Comparison of ENCODE assay signal across 25 cellular contexts in the genomic region with DNA sequence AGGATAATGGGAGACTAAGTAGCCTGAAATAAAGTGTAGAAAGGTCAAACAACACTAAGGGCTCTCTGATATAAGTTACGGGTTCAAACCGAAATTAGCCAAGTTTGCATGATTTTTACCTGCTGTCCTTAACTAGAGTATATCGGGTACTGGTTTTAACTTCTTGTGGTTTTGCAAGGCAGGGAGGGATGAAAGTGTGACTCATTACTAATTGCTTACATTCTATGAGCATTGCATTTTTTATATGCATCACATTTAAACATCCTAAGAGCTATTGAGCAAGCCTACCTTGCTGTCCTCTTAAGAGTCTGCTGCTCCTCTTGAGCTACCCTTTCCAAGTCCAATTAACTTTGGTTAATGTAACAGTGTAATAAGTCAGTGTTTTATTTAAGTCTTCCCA.
DNase-seq lines count a peak whose midpoint lies in the region; ATAC-seq, FAIRE-seq and TF ChIP-seq lines count a peak whose summit lies in the region.
"Had no signal": no experiment of that assay in that cellular context is flagged by ENCODE, and none has a peak within 500 bp of the region (broad histone marks: within the 10 kb centered on the region; RNA-seq: fewer than 3 reads in every experiment).

No MANE protein-coding gene starts in this region.

- H2BK20ac ChIP-seq in IMR-90 (ENCODE audit: low read depth, low read length) = no peak overlapping the region

- H3K4me1 Mint-ChIP-seq in endodermal cell = no peaks in the 10 kb centered on the region
- H3K4me1 Mint-ChIP-seq in activated CD8-positive, alpha-beta T cell treated with anti-CD3 and anti-CD28 coated beads, Interleukin-2, amount 10 ng/mL, durations not matched to agents 7 days and 5 days (ENCODE audit: low read depth) = no peaks in the 10 kb centered on the region
- H3K4me1 Mint-ChIP-seq: activated CD8-positive, alpha-beta memory T cell treated with anti-CD3 and anti-CD28 coated beads, Interleukin-2, amount 10 ng/mL, durations not matched to agents 7 days and 5 days; CD14-positive monocyte; neural crest cell had no signal

- H3K23ac ChIP-seq in IMR-90 (ENCODE audit: low read depth, low read length) = no peak overlapping the region

- no peak overlapping the region for H3K4ac ChIP-seq in IMR-90 (ENCODE audit: low read depth, low read length)

- no peak overlapping the region for H2AK5ac ChIP-seq in IMR-90 (ENCODE audit: low read depth, low read length)

- FAIRE-seq in RCC 7860 (lab: Jason Lieb, UNC) = peak; percentile 40

- H2BK5ac ChIP-seq in IMR-90 (ENCODE audit: low read depth, low read length, poor library complexity, severe bottlenecking) = no peak overlapping the region

- H4K20me1 ChIP-seq in IMR-90 (ENCODE audit: insufficient read depth, low read length) = no peaks in the 10 kb centered on the region

- no peaks in the 10 kb centered on the region for H3K36me3 Mint-ChIP-seq in endodermal cell (ENCODE audit: low read depth)
- no peaks in the 10 kb centered on the region for H3K36me3 Mint-ChIP-seq in activated CD8-positive, alpha-beta T cell treated with anti-CD3 and anti-CD28 coated beads, Interleukin-2, amount 10 ng/mL, durations not matched to agents 7 days and 5 days (ENCODE audit: low read depth)
- H3K36me3 Mint-ChIP-seq: activated CD8-positive, alpha-beta memory T cell treated with anti-CD3 and anti-CD28 coated beads, Interleukin-2, amount 10 ng/mL, durations not matched to agents 7 days and 5 days; CD14-positive monocyte had no signal

- TF ChIP-seq CTCF in IMR-90 (conservative IDR thresholded peaks at IDR 0.05; ENCODE audit: low read depth, low read length) (no peak), fibroblast of mammary gland (conservative IDR thresholded peaks at IDR 0.05; ENCODE audit: control insufficient read depth, insufficient read depth, low read depth, low read length) (no peak), endodermal cell (conservative IDR thresholded peaks at IDR 0.05) (no peak), ascending aorta (IDR thresholded peaks at IDR 0.05) (no peak)

- no CpG with 5 or more reads among the region's 3 CpGs for WGBS in IMR-90 (ENCODE audit: extremely low coverage in 2 of 2, insufficient read length in 1 of 2), 2 experiments
- 92% methylated on average over 2 to 3 of the region's 3 CpGs for WGBS in endodermal cell (ENCODE audit: insufficient coverage in 1 of 2, insufficient read length in 1 of 2), 2 experiments

- no peaks in the 10 kb centered on the region for H3K9me1 ChIP-seq in IMR-90 (ENCODE audit: insufficient read depth, low read length)

- H2AK9ac ChIP-seq in IMR-90 (replicated peaks; ENCODE audit: low read depth, low read length, poor library complexity) = no peak overlapping the region

- H3K36me3 ChIP-seq in IMR-90 (ENCODE audit: control insufficient read depth, insufficient read depth, low read length) (no peaks in the 10 kb centered on the region), endodermal cell (ENCODE audit: control insufficient read depth, insufficient read depth, low read length) (no peaks in the 10 kb centered on the region), ascending aorta (no peaks in the 10 kb centered on the region)
- H3K36me3 ChIP-seq: cardiac muscle cell, Peyer's patch, upper lobe of right lung had no signal

- no peak overlapping the region for H2AFZ ChIP-seq in IMR-90 (replicated peaks; ENCODE audit: low read length, poor library complexity)

- H3K9me3 ChIP-seq in IMR-90 (ENCODE audit: control insufficient read depth, insufficient read depth, low read length) (0 out of 2 replicates have a peak, but pooled peaks cover 2% of the 10 kb centered on the region), endodermal cell (ENCODE audit: control insufficient read depth, low read length) (no peaks in the 10 kb centered on the region), ascending aorta (no peaks in the 10 kb centered on the region)
- H3K9me3 ChIP-seq: Peyer's patch, upper lobe of right lung had no signal

- no peak overlapping the region for H3K18ac ChIP-seq in IMR-90 (ENCODE audit: low read depth, low read length)

- H3K56ac ChIP-seq in IMR-90 (ENCODE audit: extremely low read depth, insufficient read depth, low read length) = no peak overlapping the region

- no peak overlapping the region for H3K4me2 ChIP-seq in IMR-90 (ENCODE audit: low read depth, low read length)

- no peak overlapping the region for H4K5ac ChIP-seq in IMR-90 (ENCODE audit: low read depth, low read length)

- no peak overlapping the region for H3K27ac Mint-ChIP-seq in endodermal cell
- no peak overlapping the region for H3K27ac Mint-ChIP-seq in activated CD8-positive, alpha-beta T cell treated with anti-CD3 and anti-CD28 coated beads, Interleukin-2, amount 10 ng/mL, durations not matched to agents 7 days and 5 days
- H3K27ac Mint-ChIP-seq: activated CD8-positive, alpha-beta memory T cell treated with anti-CD3 and anti-CD28 coated beads, Interleukin-2, amount 10 ng/mL, durations not matched to agents 7 days and 5 days; HFFc6 had no signal

- TF ChIP-seq RAD21 in IMR-90 (IDR thresholded peaks at IDR 0.05; ENCODE audit: low read length) = no peak

- no peak overlapping the region for H2BK120ac ChIP-seq in IMR-90 (ENCODE audit: low read depth, low read length)

- CTCF ChIA-PET in IMR-90 (lab: Yijun Ruan, JAX) = no interaction called here
- CTCF ChIA-PET in activated CD8-positive, alpha-beta T cell treated with anti-CD3 and anti-CD28 coated beads, Interleukin-2, amount 10 ng/mL, durations not matched to agents 7 days and 5 days (lab: Charles Lee) = no interaction called here

- H3K27me3 Mint-ChIP-seq in endodermal cell (ENCODE audit: insufficient read depth) = no peaks in the 10 kb centered on the region
- no peaks in the 10 kb centered on the region for H3K27me3 Mint-ChIP-seq in activated CD8-positive, alpha-beta T cell treated with anti-CD3 and anti-CD28 coated beads, Interleukin-2, amount 10 ng/mL, durations not matched to agents 7 days and 5 days (ENCODE audit: low read depth)
- H3K27me3 Mint-ChIP-seq: activated CD8-positive, alpha-beta memory T cell treated with anti-CD3 and anti-CD28 coated beads, Interleukin-2, amount 10 ng/mL, durations not matched to agents 7 days and 5 days had no signal

- DNase-seq in AG08395 (ENCODE audit: low spot score) = peak; percentile 2
- peak; percentile 22 for DNase-seq in IMR-90
- peak; percentile 20 for DNase-seq in RCC 7860 (ENCODE audit: low spot score)
- peak; percentile 25 for DNase-seq in fibroblast of mammary gland (ENCODE audit: low read depth)
- no peak for DNase-seq in endodermal cell
- DNase-seq in activated CD8-positive, alpha-beta T cell treated with anti-CD3 and anti-CD28 coated beads, Interleukin-2, amount 10 ng/mL, durations not matched to agents 7 days and 5 days = no peak
- no peak for DNase-seq in Kasumi-1 (lab: John Stamatoyannopoulos, UW)
- no peak for DNase-seq in ascending aorta (ENCODE audit: low spot score in 2 of 2)
- DNase-seq: activated CD4-positive, alpha-beta T cell treated with anti-CD3 and anti-CD28 coated beads for 4 hours; activated CD8-positive, alpha-beta memory T cell treated with anti-CD3 and anti-CD28 coated beads, Interleukin-2, amount 10 ng/mL, durations not matched to agents 7 days and 5 days; dermis blood vessel endothelial cell; DMS53; HFFc6; KBM-7; NCI-H1417; NCI-H2171 treated with DMSO at 0.1 percent for 48 hours; NCI-H748 treated with DMSO at 0.1 percent for 48 hours; Peyer's patch; stimulated activated CD4-positive, alpha-beta T cell treated with anti-CD3 and anti-CD28 coated beads, Interleukin-2, amount 100 ng/mL, for 48 hours; upper lobe of right lung had no signal

- TF ChIP-seq POLR2A in IMR-90 (IDR thresholded peaks at IDR 0.05; ENCODE audit: low read depth, low read length) = no peak

- H3K9ac ChIP-seq in IMR-90 (ENCODE audit: low read depth, low read length) (no peak overlapping the region), endodermal cell (ENCODE audit: extremely low read depth, low read length, poor library complexity, severe bottlenecking) (no peak overlapping the region)

- dilution Hi-C loops in IMR-90 (cut with HindIII; ENCODE audit: low sequenced_read_pairs, unreplicated experiment) = no loop called here

- H3K4me1 ChIP-seq in IMR-90 (ENCODE audit: control insufficient read depth, insufficient read depth, low read length) = no peaks in the 10 kb centered on the region
- no peaks in the 10 kb centered on the region for H3K4me1 ChIP-seq in endodermal cell (ENCODE audit: control insufficient read depth, insufficient read depth, low read length)
- H3K4me1 ChIP-seq in ascending aorta = no peaks in the 10 kb centered on the region
- H3K4me1 ChIP-seq: Peyer's patch, upper lobe of right lung had no signal

- H3K27me3 ChIP-seq in IMR-90 (ENCODE audit: control insufficient read depth, insufficient read depth, low read length) (no peaks in the 10 kb centered on the region), endodermal cell (ENCODE audit: control insufficient read depth, insufficient read depth, low read length, poor library complexity, severe bottlenecking) (no peaks in the 10 kb centered on the region), ascending aorta (no peaks in the 10 kb centered on the region)
- H3K27me3 ChIP-seq: cardiac muscle cell, Peyer's patch, upper lobe of right lung had no signal

- H3K79me1 ChIP-seq in IMR-90 (ENCODE audit: low read depth in 1 of 2, low read length in 2 of 2) = no peaks in the 10 kb centered on the region

- ATAC-seq in IMR-90 (ENCODE audit: low read depth) = peak; percentile 56
- no peak for ATAC-seq in activated CD8-positive, alpha-beta T cell treated with anti-CD3 and anti-CD28 coated beads, Interleukin-2, amount 10 ng/mL, durations not matched to agents 7 days and 5 days
- ATAC-seq: activated CD8-positive, alpha-beta memory T cell treated with anti-CD3 and anti-CD28 coated beads, Interleukin-2, amount 10 ng/mL, durations not matched to agents 7 days and 5 days; left lobe of liver; upper lobe of right lung had no signal

- no peak overlapping the region for H4K8ac ChIP-seq in IMR-90 (ENCODE audit: low read depth in 2 of 2, low read length in 2 of 2)

- in situ Hi-C loops in IMR-90 (cut with MboI; ENCODE audit: low sequenced_read_pairs) = no loop called here

- H3K4me3 ChIP-seq in IMR-90 (ENCODE audit: insufficient read depth, low read depth, low read length) (no peak overlapping the region), fibroblast of mammary gland (ENCODE audit: control insufficient read depth, low read depth, low read length) (no peak overlapping the region), endodermal cell (ENCODE audit: low read length) (no peak overlapping the region), ascending aorta (no peak overlapping the region)
- H3K4me3 ChIP-seq: cardiac muscle cell, Peyer's patch, skin epidermis, upper lobe of right lung had no signal

- BruUV-seq in IMR-90 (replicated peaks; lab: Mats Ljungman, UMichigan) = no TSS peak

- H3K4me3 Mint-ChIP-seq in endodermal cell = no peak overlapping the region
- no peak overlapping the region for H3K4me3 Mint-ChIP-seq in activated CD8-positive, alpha-beta T cell treated with anti-CD3 and anti-CD28 coated beads, Interleukin-2, amount 10 ng/mL, durations not matched to agents 7 days and 5 days
- H3K4me3 Mint-ChIP-seq: activated CD8-positive, alpha-beta memory T cell treated with anti-CD3 and anti-CD28 coated beads, Interleukin-2, amount 10 ng/mL, durations not matched to agents 7 days and 5 days; CD14-positive monocyte; HFFc6; neural crest cell had no signal

- no peaks in the 10 kb centered on the region for H3K9me3 Mint-ChIP-seq in endodermal cell
- no peaks in the 10 kb centered on the region for H3K9me3 Mint-ChIP-seq in activated CD8-positive, alpha-beta T cell treated with anti-CD3 and anti-CD28 coated beads, Interleukin-2, amount 10 ng/mL, durations not matched to agents 7 days and 5 days (ENCODE audit: insufficient read depth)
- H3K9me3 Mint-ChIP-seq: neural crest cell had no signal

- intact Hi-C loops in IMR-90 (cut with micrococcal nuclease) (no loop called here), ascending aorta (cut with DNase I) (no loop called here)

- POLR2A ChIA-PET in IMR-90 (lab: Charles Lee; ENCODE audit: unreplicated experiment) = no interaction called here
- POLR2A ChIA-PET in activated CD8-positive, alpha-beta T cell treated with anti-CD3 and anti-CD28 coated beads, Interleukin-2, amount 10 ng/mL, durations not matched to agents 7 days and 5 days (lab: Charles Lee) = no interaction called here

- no peak overlapping the region for H2BK15ac ChIP-seq in IMR-90 (ENCODE audit: low read depth, low read length)

- no peak overlapping the region for H3K14ac ChIP-seq in IMR-90 (replicated peaks; ENCODE audit: low read depth, low read length)

- H3K27ac ChIP-seq in IMR-90 (ENCODE audit: insufficient read depth, low read length) (no peak overlapping the region), endodermal cell (ENCODE audit: low read depth, low read length) (no peak overlapping the region), ascending aorta (no peak overlapping the region)
- H3K27ac ChIP-seq: cardiac muscle cell, Peyer's patch, skin epidermis, upper lobe of right lung had no signal

- H4K91ac ChIP-seq in IMR-90 (ENCODE audit: insufficient read depth, low read depth, low read length) = no peak overlapping the region

Comparison
In these comparisons a context has a peak if more than half of its experiments do, and no peak if none do; other contexts are left out.
1. DNase-seq: peak in AG08395 (single experiment), IMR-90 (single experiment), RCC 7860 (single experiment) and fibroblast of mammary gland (single experiment); none in endodermal cell (single experiment), activated CD8-positive, alpha-beta T cell treated with anti-CD3 and anti-CD28 coated beads, Interleukin-2, amount 10 ng/mL, durations not matched to agents 7 days and 5 days (single experiment), Kasumi-1 (0 of 2) and ascending aorta (0 of 2).